In the genomic region with DNA sequence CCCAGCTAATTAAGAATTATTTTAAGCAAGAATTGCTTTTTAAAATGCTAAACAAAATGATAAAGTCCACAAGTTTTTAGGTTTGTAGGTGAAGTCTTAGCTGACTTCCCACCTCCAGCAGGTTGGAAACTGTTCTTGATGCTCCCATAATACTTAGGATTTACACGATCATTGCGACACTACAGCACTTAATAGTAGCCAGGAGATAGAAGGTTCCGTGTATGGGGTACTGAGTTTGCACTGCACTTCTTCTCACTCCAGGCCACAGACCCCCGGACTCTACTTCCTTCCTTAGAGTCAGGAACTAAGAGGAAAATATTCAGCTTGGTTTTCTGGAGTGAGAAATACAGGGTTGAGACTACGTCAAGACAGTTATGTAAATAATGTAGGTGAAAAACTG, we compare ENCODE assay signal across 1 cellular context.
TF ChIP-seq lines count a peak whose summit lies in the region.

No MANE protein-coding gene starts in this region.

TF ChIP-seq in HepG2, 621 proteins besides CTCF, POLR2A, EP300 and RAD21:
- TF ChIP-seq ZBTB20 (CRISPR knock-in tag; IDR thresholded peaks at IDR 0.05; ENCODE audit: borderline replicate concordance, low read depth), result no peak
- peak; percentile 42; the same call in 1 of the 2 replicates for TF ChIP-seq CEBPB (IDR thresholded peaks at IDR 0.05; ENCODE audit: borderline replicate concordance, low read depth, low read length)
